Comparison of ENCODE assay signal across 1 cellular context in genomic region chr3:127790580-127791183, GRCh38.
TF ChIP-seq lines count a peak whose summit lies in the region.

No MANE protein-coding gene starts in this region.

TF ChIP-seq in HepG2, 621 proteins besides CTCF, POLR2A, EP300 and RAD21 (continued from another document):
- TF ChIP-seq, protein P1, sequence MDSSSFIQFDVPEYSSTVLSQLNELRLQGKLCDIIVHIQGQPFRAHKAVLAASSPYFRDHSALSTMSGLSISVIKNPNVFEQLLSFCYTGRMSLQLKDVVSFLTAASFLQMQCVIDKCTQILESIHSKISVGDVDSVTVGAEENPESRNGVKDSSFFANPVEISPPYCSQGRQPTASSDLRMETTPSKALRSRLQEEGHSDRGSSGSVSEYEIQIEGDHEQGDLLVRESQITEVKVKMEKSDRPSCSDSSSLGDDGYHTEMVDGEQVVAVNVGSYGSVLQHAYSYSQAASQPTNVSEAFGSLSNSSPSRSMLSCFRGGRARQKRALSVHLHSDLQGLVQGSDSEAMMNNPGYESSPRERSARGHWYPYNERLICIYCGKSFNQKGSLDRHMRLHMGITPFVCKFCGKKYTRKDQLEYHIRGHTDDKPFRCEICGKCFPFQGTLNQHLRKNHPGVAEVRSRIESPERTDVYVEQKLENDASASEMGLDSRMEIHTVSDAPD (CRISPR knock-in tag; IDR thresholded peaks at IDR 0.05), result no peak
- TF ChIP-seq STAT5B (CRISPR knock-in tag; IDR thresholded peaks at IDR 0.05) (no peak), AFF4 (CRISPR knock-in tag; IDR thresholded peaks at IDR 0.05) (no peak), FOXJ3 (CRISPR knock-in tag; IDR thresholded peaks at IDR 0.05; ENCODE audit: borderline replicate concordance) (no peak), KDM2A (CRISPR knock-in tag; IDR thresholded peaks at IDR 0.05; ENCODE audit: borderline replicate concordance, low read depth) (no peak), SMARCC2 (IDR thresholded peaks at IDR 0.05) (no peak), SP4 (CRISPR knock-in tag; IDR thresholded peaks at IDR 0.05) (no peak), KLF6 (CRISPR knock-in tag; IDR thresholded peaks at IDR 0.05) (no peak), ELK4 (CRISPR knock-in tag; IDR thresholded peaks at IDR 0.05; ENCODE audit: borderline replicate concordance) (no peak)
